16 cellular contexts compared by ENCODE assay signal in genomic region chr17:45406107-45406506, GRCh38. TPM values are rescaled to one million over a fixed set of nuclear protein-coding genes. Genes with fewer than 3 reads are reported as not detected.
A peak's percentile ranks its signal among the peaks of the same experiment; 100 is the strongest.
DNase-seq lines count a peak whose midpoint lies in the region; ATAC-seq, FAIRE-seq and TF ChIP-seq lines count a peak whose summit lies in the region.
"Had no signal": no experiment of that assay in that cellular context is flagged by ENCODE, and none has a peak within 500 bp of the region (broad histone marks: within the 10 kb centered on the region; RNA-seq: fewer than 3 reads in every experiment).

No MANE protein-coding gene starts in this region.

- intact Hi-C loops in K562 (cut with micrococcal nuclease) = no loop called here
- intact Hi-C loops in upper lobe of right lung (cut with DNase I) = no loop called here

- no peaks in the 10 kb centered on the region for H3K9me3 Mint-ChIP-seq in stimulated activated naive CD8-positive, alpha-beta T cell treated with anti-CD3 and anti-CD28 coated beads, Interleukin-15, Interleukin-2, amounts not matched to agents 100 ng/mL and 50 ng/mL, for 24 hours
- no peaks in the 10 kb centered on the region for H3K9me3 Mint-ChIP-seq in stimulated activated naive CD8-positive, alpha-beta T cell treated with anti-CD3 and anti-CD28 coated beads, Interleukin-15, amount 100 ng/mL, for 72 hours

- no peak overlapping the region for H2AFZ ChIP-seq in K562 (ENCODE audit: low read depth, low read length)

- no peak for DNase-seq in stimulated activated naive CD8-positive, alpha-beta T cell treated with anti-CD3 and anti-CD28 coated beads, Interleukin-15, amount 100 ng/mL, for 72 hours
- DNase-seq in K562 (ENCODE audit: extremely low read depth in 1 of 4, low spot score in 3 of 4) (no peak), upper lobe of right lung (no peak), HTR-8/SVneo (ENCODE audit: insufficient read length, low spot score) (no peak)
- no peak for DNase-seq in activated CD4-positive, alpha-beta T cell treated with anti-CD3 and anti-CD28 coated beads, Interleukin-2, amount 50 U/mL, for 48 hours
- DNase-seq: activated CD8-positive, alpha-beta memory T cell treated with anti-CD3 and anti-CD28 coated beads, Interleukin-2, amount 50 U/mL, for 4 hours; DMS79; foreskin keratinocyte; left cardiac atrium; NCI-H1436; NCI-H510A treated with DMSO at 0.1 percent for 48 hours; SHP77 had no signal

- peaks cover 5% of the 10 kb centered on the region; the same call in 1 of the 2 replicates for H4K20me1 ChIP-seq in K562 (replicated peaks; ENCODE audit: control insufficient read depth, insufficient read depth, low read length)

- TF ChIP-seq CTCF in K562 (IDR thresholded peaks at IDR 0.05 in 2 of 3, conservative IDR thresholded peaks at IDR 0.05 in 1 of 3; ENCODE audit: insufficient read depth in 2 of 3, low read depth in 1 of 3, low read length in 3 of 3) (no peak), upper lobe of right lung (IDR thresholded peaks at IDR 0.05) (no peak)

- H3K4me3 ChIP-seq in K562 (no peak overlapping the region), mesodermal cell (ENCODE audit: extremely low read depth, insufficient read depth, low read length, poor library complexity, severe bottlenecking) (peak overlapping the region; percentile 16), upper lobe of right lung (peak overlapping the region; percentile 6)
- H3K4me3 ChIP-seq: HAP-1 had no signal

- H3K9me3 ChIP-seq in K562 (replicated peaks; ENCODE audit: control insufficient read depth, insufficient read depth, low read depth, low read length) = no peaks in the 10 kb centered on the region
- no peaks in the 10 kb centered on the region for H3K9me3 ChIP-seq in mesodermal cell (ENCODE audit: control insufficient read depth, low read length)
- no peaks in the 10 kb centered on the region for H3K9me3 ChIP-seq in upper lobe of right lung
- H3K9me3 ChIP-seq: HAP-1 had no signal

- H3K27ac Mint-ChIP-seq in stimulated activated naive CD8-positive, alpha-beta T cell treated with anti-CD3 and anti-CD28 coated beads, Interleukin-15, Interleukin-2, amounts not matched to agents 100 ng/mL and 50 ng/mL, for 24 hours = peak overlapping the region; percentile 45
- no peak overlapping the region for H3K27ac Mint-ChIP-seq in stimulated activated naive CD8-positive, alpha-beta T cell treated with anti-CD3 and anti-CD28 coated beads, Interleukin-15, amount 100 ng/mL, for 72 hours

- H3K27ac ChIP-seq in K562 (ENCODE audit: extremely low read depth, low read depth, low read length) (no peak overlapping the region), mesodermal cell (ENCODE audit: low read depth, low read length, severe bottlenecking) (no peak overlapping the region), upper lobe of right lung (peak overlapping the region; percentile 58)
- H3K27ac ChIP-seq: foreskin keratinocyte had no signal

- no peak for TF ChIP-seq POLR2A in K562 (conservative IDR thresholded peaks at IDR 0.05)

- H3K9ac ChIP-seq in K562 (ENCODE audit: insufficient read depth in 1 of 2, low read depth in 2 of 2, low read length in 2 of 2) = no peak overlapping the region

- H3K36me3 ChIP-seq in K562 (ENCODE audit: control insufficient read depth, insufficient read depth, low read length) (no peaks in the 10 kb centered on the region), mesodermal cell (ENCODE audit: control insufficient read depth, insufficient read depth, low read length) (no peaks in the 10 kb centered on the region), upper lobe of right lung (peaks cover 47% of the 10 kb centered on the region)
- H3K36me3 ChIP-seq: HAP-1 had no signal

- H3K79me2 ChIP-seq in K562 (ENCODE audit: control insufficient read depth, insufficient read depth, low read length) = no peaks in the 10 kb centered on the region

- no peak overlapping the region for H3K4me2 ChIP-seq in K562 (ENCODE audit: insufficient read depth, low read length)

- H3K27me3 ChIP-seq in K562 (ENCODE audit: control insufficient read depth in 2 of 2, insufficient read depth in 2 of 2, low read length in 2 of 2) = no peaks in the 10 kb centered on the region
- H3K27me3 ChIP-seq in upper lobe of right lung = no peaks in the 10 kb centered on the region
- H3K27me3 ChIP-seq: foreskin keratinocyte had no signal

- H3K4me1 ChIP-seq in K562 (replicated peaks in 1 of 2; ENCODE audit: control insufficient read depth in 2 of 2, insufficient read depth in 2 of 2, low read length in 2 of 2) (peaks cover 2 to 23% of the 10 kb centered on the region in 2 experiments; a peak in 4 of 5 replicates), mesodermal cell (ENCODE audit: control insufficient read depth, insufficient read depth, low read length, poor library complexity, severe bottlenecking) (peaks cover 24% of the 10 kb centered on the region), upper lobe of right lung (peaks cover 44% of the 10 kb centered on the region)
- H3K4me1 ChIP-seq: foreskin keratinocyte, HAP-1 had no signal

- no peak for TF ChIP-seq EP300 in K562 (IDR thresholded peaks at IDR 0.05; ENCODE audit: low read length)

- peaks cover 39% of the 10 kb centered on the region for H3K4me1 Mint-ChIP-seq in stimulated activated naive CD8-positive, alpha-beta T cell treated with anti-CD3 and anti-CD28 coated beads, Interleukin-15, Interleukin-2, amounts not matched to agents 100 ng/mL and 50 ng/mL, for 24 hours (ENCODE audit: low read depth)
- H3K4me1 Mint-ChIP-seq in stimulated activated naive CD8-positive, alpha-beta T cell treated with anti-CD3 and anti-CD28 coated beads, Interleukin-15, amount 100 ng/mL, for 72 hours = peaks cover 47% of the 10 kb centered on the region

- POLR2A ChIA-PET in K562 (lab: Yijun Ruan, JAX) = no interaction called here

- H3K9me1 ChIP-seq in K562 (ENCODE audit: control insufficient read depth, insufficient read depth, low read length) = peaks cover 2% of the 10 kb centered on the region

- 46% methylated on average over 7 of the region's 7 CpGs for WGBS in K562 (ENCODE audit: insufficient coverage, low coverage, missing lambda C conversion rate)
- 93 to 100% methylated on average over 1 to 2 of the region's 7 CpGs for WGBS in mesodermal cell (ENCODE audit: insufficient coverage in 2 of 2), 2 experiments

- no peak for ATAC-seq in stimulated activated naive CD8-positive, alpha-beta T cell treated with anti-CD3 and anti-CD28 coated beads, Interleukin-15, amount 100 ng/mL, for 72 hours
- ATAC-seq in K562 = no peak
- ATAC-seq in upper lobe of right lung = no peak
- no peak for ATAC-seq in GM19395 (IDR thresholded peaks at IDR 0.05; ENCODE audit: unreplicated experiment)
- ATAC-seq: foreskin keratinocyte had no signal

- no TSS peak for BruUV-seq in K562 (replicated peaks; lab: Mats Ljungman, UMichigan)

- CTCF ChIA-PET in K562 (lab: Yijun Ruan, JAX; ENCODE audit: low intra/inter-chr PET ratio) = no interaction called here

- no peak overlapping the region for H3K4me3 Mint-ChIP-seq in stimulated activated naive CD8-positive, alpha-beta T cell treated with anti-CD3 and anti-CD28 coated beads, Interleukin-15, Interleukin-2, amounts not matched to agents 100 ng/mL and 50 ng/mL, for 24 hours
- no peak overlapping the region for H3K4me3 Mint-ChIP-seq in stimulated activated naive CD8-positive, alpha-beta T cell treated with anti-CD3 and anti-CD28 coated beads, Interleukin-15, amount 100 ng/mL, for 72 hours

- no peaks in the 10 kb centered on the region for H3K27me3 Mint-ChIP-seq in stimulated activated naive CD8-positive, alpha-beta T cell treated with anti-CD3 and anti-CD28 coated beads, Interleukin-15, Interleukin-2, amounts not matched to agents 100 ng/mL and 50 ng/mL, for 24 hours
- H3K27me3 Mint-ChIP-seq in stimulated activated naive CD8-positive, alpha-beta T cell treated with anti-CD3 and anti-CD28 coated beads, Interleukin-15, amount 100 ng/mL, for 72 hours = no peaks in the 10 kb centered on the region

- in situ Hi-C loops in K562 (cut with MboI) = loop anchor here (25.0 kb wide), 1 partner anchor 431 kb away; the partner anchor contains the start of gene SPPL2C

- FAIRE-seq in K562 (lab: Jason Lieb, UNC) (no peak), HTR-8/SVneo (lab: Jason Lieb, UNC) (no peak)

- no peak for TF ChIP-seq RAD21 in K562 (CRISPR knock-in tag; conservative IDR thresholded peaks at IDR 0.05 in 1 of 2, IDR thresholded peaks at IDR 0.05 in 1 of 2)

- peaks cover 23% of the 10 kb centered on the region for H3K36me3 Mint-ChIP-seq in stimulated activated naive CD8-positive, alpha-beta T cell treated with anti-CD3 and anti-CD28 coated beads, Interleukin-15, Interleukin-2, amounts not matched to agents 100 ng/mL and 50 ng/mL, for 24 hours (ENCODE audit: low read depth)

TF ChIP-seq in K562, 482 proteins besides CTCF, POLR2A, EP300 and RAD21 (continues in another document):
- TF ChIP-seq HMBOX1 (IDR thresholded peaks at IDR 0.05) (no peak), ZNF57 (CRISPR knock-in tag; IDR thresholded peaks at IDR 0.05) (no peak)

RNA-seq across cellular contexts. Expression of gene ARHGAP27, which starts 26.6 kb away (rescaled TPM):
- 9.9 and 43.4 TPM in 2 replicates for total RNA-seq in K562 (2011; cell fraction: chromatin; rRNA removed; ENCODE audit: low replicate concordance)
- total RNA-seq in K562 (2011; cell fraction: nucleolus; rRNA removed) = 15.5 and 24.8 TPM in 2 replicates
- 11.3 and 12.3 TPM in 2 replicates for total RNA-seq in K562 (2011; cell fraction: nucleoplasm; rRNA removed)
- 2.7 and 3.4 TPM in 2 replicates for total RNA-seq in K562 (2014; rRNA removed)
- 0.64 and 1.1 TPM in 2 replicates for total RNA-seq in K562 (2014; rRNA removed; fragmentation: Illumina TruSeq; extraction: Trizol)
- 1.2 and 2.1 TPM in 2 replicates for total RNA-seq in K562 (2015; rRNA removed; fragmentation: Illumina TruSeq; extraction: Trizol)
- total RNA-seq in K562 (2021) = 3.0 and 3.7 TPM in 2 replicates
- 4.6 and 6.0 TPM in 2 replicates for polyA plus RNA-seq in K562 (2011; rRNA removed)
- polyA plus RNA-seq in K562 (2011; cell fraction: cytosol; rRNA removed) = 3.5 and 9.2 TPM in 2 replicates
- polyA plus RNA-seq in K562 (2011; cell fraction: nucleus; rRNA removed) = 43.0 and 76.4 TPM in 2 replicates
- polyA plus RNA-seq in K562 (2012) = 1.8 and 4.2 TPM in 2 replicates
- 1.8 and 1.9 TPM in 2 replicates for polyA plus RNA-seq in K562 (2014; fragmentation: Illumina TruSeq; extraction: Trizol)
- under 1 TPM; 0.04 to 0.06 TPM for polyA plus RNA-seq in K562 (2014; fragmentation: Nextera tagmentation; extraction: Ambion mirVana)
- polyA plus RNA-seq in K562 (2014; rRNA removed) = 2.9 and 3.8 TPM in 2 replicates
- polyA minus RNA-seq in K562 (2011; rRNA and poly(A)+ RNA removed) = 2.3 and 2.8 TPM in 2 replicates
- polyA minus RNA-seq in K562 (2011; cell fraction: cytosol; rRNA and poly(A)+ RNA removed) = 3.5 and 3.8 TPM in 2 replicates
- 10.3 and 16.0 TPM in 2 replicates for polyA minus RNA-seq in K562 (2011; cell fraction: nucleus; rRNA and poly(A)+ RNA removed)
- 4.6 TPM for polyA plus RNA-seq in mesodermal cell (2013, experiment 1 of 2)
- polyA plus RNA-seq in mesodermal cell (2013, experiment 2 of 2) = 5.4 TPM
- 73.8 TPM for total RNA-seq in upper lobe of right lung
